ENCODE assay signal across 15 cellular contexts in the genomic region with DNA sequence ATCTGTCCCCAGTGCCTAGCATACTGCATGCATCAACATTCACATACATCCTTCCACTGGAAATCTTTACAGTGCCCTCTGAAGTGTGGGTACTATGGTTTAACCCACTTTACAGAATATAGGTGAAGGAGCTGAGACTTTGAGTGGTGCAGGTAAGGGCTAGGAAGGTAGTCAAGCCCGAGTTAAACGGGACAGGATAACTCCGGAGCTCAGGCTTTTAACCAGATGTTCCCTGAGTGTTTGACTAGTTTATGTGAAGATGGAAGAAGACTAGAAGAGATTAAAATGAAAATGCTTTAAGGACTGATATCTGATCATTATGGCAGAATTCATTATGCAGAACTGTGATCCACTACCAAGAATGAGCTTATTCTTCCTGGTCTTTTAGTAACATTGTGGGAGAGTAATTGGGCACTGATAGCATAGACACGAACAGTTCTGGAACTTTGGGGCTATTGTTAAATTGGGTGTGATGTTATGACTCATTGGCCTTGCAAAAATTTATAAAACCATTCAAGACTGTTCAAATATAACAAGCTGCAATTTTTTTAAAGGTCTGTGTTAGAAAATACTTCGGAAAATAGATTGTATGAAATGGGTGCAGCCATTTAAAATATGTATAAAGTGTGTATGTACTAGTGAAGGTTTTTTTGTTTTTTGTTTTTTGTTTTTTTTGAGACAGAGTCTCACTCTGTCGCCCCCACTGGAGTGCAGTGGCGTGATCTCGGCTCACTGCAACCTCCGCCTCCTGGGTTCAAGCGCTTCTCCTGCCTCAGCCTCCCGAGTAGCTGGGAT. TPM values are rescaled to one million over a fixed set of nuclear protein-coding genes. Genes with fewer than 3 reads are reported as not detected.
A peak's percentile ranks its signal among the peaks of the same experiment; 100 is the strongest.
DNase-seq lines count a peak whose midpoint lies in the region; ATAC-seq and TF ChIP-seq lines count a peak whose summit lies in the region.
"Had no signal": no experiment of that assay in that cellular context is flagged by ENCODE, and none has a peak within 500 bp of the region (broad histone marks: within the 10 kb centered on the region; RNA-seq: fewer than 3 reads in every experiment).

No MANE protein-coding gene starts in this region.

- H4K20me1 ChIP-seq in BLaER1: peaks cover 87% of the 10 kb centered on the region
- peaks cover 51% of the 10 kb centered on the region for H4K20me1 ChIP-seq in GM23248 (ENCODE audit: insufficient read depth)

- no peaks in the 10 kb centered on the region for H3K27me3 ChIP-seq in BLaER1
- H3K27me3 ChIP-seq in GM23248 (replicated peaks; ENCODE audit: insufficient read depth): no peaks in the 10 kb centered on the region
- H3K27me3 ChIP-seq in foreskin keratinocyte: no peaks in the 10 kb centered on the region
- H3K27me3 ChIP-seq in tibial nerve: no peaks in the 10 kb centered on the region
- H3K27me3 ChIP-seq in brain microvascular endothelial cell (replicated peaks): no peaks in the 10 kb centered on the region

- H3K4me1 ChIP-seq in BLaER1 (peaks cover 76% of the 10 kb centered on the region), GM23248 (ENCODE audit: insufficient read depth) (peaks cover 40% of the 10 kb centered on the region), foreskin keratinocyte (peaks cover 29% of the 10 kb centered on the region), tibial nerve (peaks cover 0 to 82% (median 48%) of the 10 kb centered on the region in 4 donors)

- TF ChIP-seq CTCF in WTC11 (IDR thresholded peaks at IDR 0.05): no peak
- peak; percentile 2 for TF ChIP-seq CTCF in foreskin keratinocyte (conservative IDR thresholded peaks at IDR 0.05)
- no peak for TF ChIP-seq CTCF in tibial nerve (IDR thresholded peaks at IDR 0.05)
- TF ChIP-seq CTCF in brain microvascular endothelial cell (IDR thresholded peaks at IDR 0.05; ENCODE audit: low read depth, low read length, missing control alignments): no peak

- H3K36me3 ChIP-seq in BLaER1: no peaks in the 10 kb centered on the region
- no peaks in the 10 kb centered on the region for H3K36me3 ChIP-seq in GM23248 (ENCODE audit: low read depth)
- no peaks in the 10 kb centered on the region for H3K36me3 ChIP-seq in tibial nerve
- H3K36me3 ChIP-seq in brain microvascular endothelial cell (replicated peaks): no peaks in the 10 kb centered on the region

- POLR2A ChIA-PET in WTC11 (lab: Charles Lee): interaction anchor here (1.3 kb wide), 1 partner anchor 155 kb away, joined by 3 read pairs; no protein-coding TSS in a partner anchor

- no peaks in the 10 kb centered on the region for H3K9me3 Mint-ChIP-seq in WTC11

- H3K4me3 ChIP-seq in BLaER1: no peak overlapping the region
- H3K4me3 ChIP-seq in GM23248: no peak overlapping the region; the same call in 1 of the 2 replicates
- H3K4me3 ChIP-seq in tibial nerve: no peak overlapping the region
- no peak overlapping the region for H3K4me3 ChIP-seq in brain microvascular endothelial cell (ENCODE audit: low read depth, low read length)

- in situ Hi-C loops in GM23248 (cut with MboI) (no loop called here), brain microvascular endothelial cell (cut with HindIII; ENCODE audit: low pct_ligation_motif_present, low sequenced_read_pairs) (no loop called here)

- peaks cover 22% of the 10 kb centered on the region for H3F3A ChIP-seq in GM23248 (ENCODE audit: insufficient read depth)

- H3K4me1 Mint-ChIP-seq in WTC11: peaks cover 73% of the 10 kb centered on the region

- TF ChIP-seq POLR2A in tibial nerve (IDR thresholded peaks at IDR 0.05): no peak

- H3K4me2 ChIP-seq in BLaER1 (peak overlapping the region; percentile 39), GM23248 (ENCODE audit: unreplicated experiment) (no peak overlapping the region)

- TF ChIP-seq EP300 in tibial nerve (IDR thresholded peaks at IDR 0.05): no peak

- H3K4me3 Mint-ChIP-seq in WTC11: no peak overlapping the region

- peak overlapping the region; percentile 59; the same call in 1 of the 2 replicates for H3K27ac Mint-ChIP-seq in WTC11

- no peaks in the 10 kb centered on the region for H3K36me3 Mint-ChIP-seq in WTC11

- no peak overlapping the region for H3K27ac ChIP-seq in BLaER1
- H3K27ac ChIP-seq in GM23248: no peak overlapping the region
- H3K27ac ChIP-seq in foreskin keratinocyte: no peak overlapping the region
- H3K27ac ChIP-seq in tibial nerve: peak overlapping the region in 1 of 4 donors; percentile 46
- no peak overlapping the region for H3K27ac ChIP-seq in brain microvascular endothelial cell

- ATAC-seq in WTC11 (no peak), foreskin keratinocyte (no peak)
- ATAC-seq: left colon had no signal

- H2AFZ ChIP-seq in GM23248: no peak overlapping the region

- DNase-seq in GM23248 (peak; percentile 41), WTC11 (ENCODE audit: low spot score) (no peak), foreskin keratinocyte (peak in 1 of 2 donors; percentile 13), tibial nerve (ENCODE audit: low spot score in 2 of 2) (no peak), SIG-M5 treated with dmso at 0.1 percent for 504 hours (lab: John Stamatoyannopoulos, UW; ENCODE audit: unreplicated experiment) (no peak), RPMI8226 (no peak), brain microvascular endothelial cell (no peak)
- DNase-seq: AML-193; effector CD4-positive, alpha-beta T cell; head of caudate nucleus; left colon; NK-92 treated with Interleukin-12 subunit alpha and Interleukin-12 subunit beta, amount 100 ng/mL, for 24 hours; stimulated activated CD4-positive, alpha-beta T cell treated with anti-CD3 and anti-CD28 coated beads, Interleukin-1b, Interleukin-23, amount 100 ng/mL, for 48 hours; stimulated activated CD8-positive, alpha-beta memory T cell treated with anti-CD3 and anti-CD28 coated beads, Interleukin-4, amount 100 ng/mL, for 48 hours had no signal

- no peak overlapping the region for H3K9ac ChIP-seq in BLaER1
- H3K9ac ChIP-seq in GM23248: no peak overlapping the region

- H3K9me2 ChIP-seq in GM23248 (ENCODE audit: insufficient read depth): no peaks in the 10 kb centered on the region

- WGBS in GM23248 (ENCODE audit: low coverage in 1 of 2, low lambda C conversion rate in 2 of 2, missing lambda C conversion rate in 2 of 2), 2 experiments: 81 to 82% methylated on average over 11 of the region's 11 CpGs
- 57 to 59% methylated on average over 11 of the region's 11 CpGs for WGBS in tibial nerve, 2 donors

- no peaks in the 10 kb centered on the region for H3K27me3 Mint-ChIP-seq in WTC11 (ENCODE audit: low read depth)

- H3K9me3 ChIP-seq in BLaER1: no peaks in the 10 kb centered on the region
- no peaks in the 10 kb centered on the region for H3K9me3 ChIP-seq in GM23248 (ENCODE audit: low read depth)
- H3K9me3 ChIP-seq in tibial nerve: no peaks in the 10 kb centered on the region

- H3K79me2 ChIP-seq in GM23248 (ENCODE audit: insufficient read depth): peaks cover 86% of the 10 kb centered on the region

- CTCF ChIA-PET in WTC11 (lab: Charles Lee): interaction anchor here (0.6 to 1.0 kb wide), 2 partner anchors 9 to 44 kb away, joined by 3 read pairs; no protein-coding TSS in a partner anchor

TF ChIP-seq in WTC11, 78 proteins besides CTCF, POLR2A, EP300 and RAD21 (continues in another document):
- no peak for TF ChIP-seq ETV6 (CRISPR knock-in tag; IDR thresholded peaks at IDR 0.05)
- no peak for TF ChIP-seq ZNF138 (CRISPR knock-in tag; conservative IDR thresholded peaks at IDR 0.05)
- TF ChIP-seq ZNF317 (CRISPR knock-in tag; IDR thresholded peaks at IDR 0.05; ENCODE audit: borderline replicate concordance, low read depth): no peak
- TF ChIP-seq NR1H2 (CRISPR knock-in tag; IDR thresholded peaks at IDR 0.05): no peak
- no peak for TF ChIP-seq ZNF232 (CRISPR knock-in tag; IDR thresholded peaks at IDR 0.05)
- TF ChIP-seq, protein P1, sequence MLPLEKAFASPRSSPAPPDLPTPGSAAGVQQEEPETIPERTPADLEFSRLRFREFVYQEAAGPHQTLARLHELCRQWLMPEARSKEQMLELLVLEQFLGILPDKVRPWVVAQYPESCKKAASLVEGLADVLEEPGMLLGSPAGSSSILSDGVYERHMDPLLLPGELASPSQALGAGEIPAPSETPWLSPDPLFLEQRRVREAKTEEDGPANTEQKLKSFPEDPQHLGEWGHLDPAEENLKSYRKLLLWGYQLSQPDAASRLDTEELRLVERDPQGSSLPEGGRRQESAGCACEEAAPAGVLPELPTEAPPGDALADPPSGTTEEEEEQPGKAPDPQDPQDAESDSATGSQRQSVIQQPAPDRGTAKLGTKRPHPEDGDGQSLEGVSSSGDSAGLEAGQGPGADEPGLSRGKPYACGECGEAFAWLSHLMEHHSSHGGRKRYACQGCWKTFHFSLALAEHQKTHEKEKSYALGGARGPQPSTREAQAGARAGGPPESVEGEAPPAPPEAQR (CRISPR knock-in tag; IDR thresholded peaks at IDR 0.05): no peak
- TF ChIP-seq ATF2 (CRISPR knock-in tag; IDR thresholded peaks at IDR 0.05; ENCODE audit: borderline replicate concordance, low read depth): no peak
- no peak for TF ChIP-seq ZNF671 (CRISPR knock-in tag; IDR thresholded peaks at IDR 0.05)

RNA-seq across cellular contexts. Expression of gene CUL1, which starts 4.4 kb away (rescaled TPM):
- total RNA-seq in GM23248 (2014; rRNA removed; shearing (Covaris generic)): 41.6 and 52.6 TPM in 2 replicates
- polyA plus RNA-seq in GM23248 (2016; fragmentation: Nextera tagmentation; extraction: Ambion mirVana) (48.5 and 49.1 TPM in 2 replicates), foreskin keratinocyte (27.4 and 32.7 TPM in 2 replicates)
- total RNA-seq in WTC11 (2021) (50.5 to 54.1 TPM (median 53.3 TPM) in 3 replicates), foreskin keratinocyte (58.8 and 63.3 TPM in 2 replicates), tibial nerve (10 to 100 TPM; 37.1 to 45.9 (median 41.8) TPM)
